ENCODE assay signal across 1 cellular context in genomic region chrX:47603125-47603524, GRCh38. TPM values are rescaled to one million over a fixed set of nuclear protein-coding genes. Genes with fewer than 3 reads are reported as not detected.
"Had no signal": no experiment of that assay in that cellular context is flagged by ENCODE, and none has a peak within 500 bp of the region (broad histone marks: within the 10 kb centered on the region; RNA-seq: fewer than 3 reads in every experiment).

No MANE protein-coding gene starts in this region.

RNA-seq across cellular contexts. Expression of gene SYN1, which starts 16.5 kb away (rescaled TPM):
- total RNA-seq: breast epithelium had no signal
